Comparison of ENCODE assay signal across 8 cellular contexts in genomic region chr10:68471063-68471585, GRCh38. TPM values are rescaled to one million over a fixed set of nuclear protein-coding genes. Genes with fewer than 3 reads are reported as not detected.
DNase-seq lines count a peak whose midpoint lies in the region; ATAC-seq, FAIRE-seq and TF ChIP-seq lines count a peak whose summit lies in the region.

No MANE protein-coding gene starts in this region.

- DNase-seq in CD4-positive, alpha-beta T cell = no peak
- no peak for DNase-seq in activated naive CD8-positive, alpha-beta T cell treated with anti-CD3 and anti-CD28 coated beads for 36 hours
- DNase-seq in HepG2 (ENCODE audit: low spot score) = no peak
- DNase-seq in uterus = no peak
- no peak for DNase-seq in inferior parietal cortex (ENCODE audit: extremely low spot score)
- DNase-seq in OCI-M2 (lab: John Stamatoyannopoulos, UW; ENCODE audit: unreplicated experiment) = no peak

- POLR2A ChIA-PET in CD4-positive, alpha-beta T cell (lab: Charles Lee) = interaction anchor here (0.8 to 1.4 kb wide), 3 partner anchors 9 to 250 kb away, joined by 3 to 4 read pairs (median 3); partner anchors contain the start of gene CCAR1
- POLR2A ChIA-PET in HepG2 (lab: Yijun Ruan, JAX) = interaction anchor here (0.9 to 1.2 kb wide), 2 partner anchors 139 to 250 kb away, joined by 3 read pairs; partner anchors contain the start of genes CCAR1 and HNRNPH3

- H3K4me3 Mint-ChIP-seq in CD4-positive, alpha-beta T cell = peak overlapping the region; percentile 99
- peak overlapping the region; percentile 99 for H3K4me3 Mint-ChIP-seq in activated naive CD8-positive, alpha-beta T cell treated with anti-CD3 and anti-CD28 coated beads for 36 hours

- WGBS in HepG2 (ENCODE audit: low lambda C conversion rate) = under 1% methylated on average over 12 of the region's 14 CpGs

- TF ChIP-seq POLR2A in HepG2 (IDR thresholded peaks at IDR 0.05; ENCODE audit: insufficient read depth in 1 of 2, low read depth in 2 of 2, low read length in 2 of 2) = no peak
- TF ChIP-seq POLR2A in uterus (IDR thresholded peaks at IDR 0.05) = no peak

- CTCF ChIA-PET in CD4-positive, alpha-beta T cell (lab: Charles Lee) = interaction anchor here (0.9 to 1.6 kb wide), 2 partner anchors 57 to 64 kb away, joined by 3 read pairs; no protein-coding TSS in a partner anchor
- CTCF ChIA-PET in HepG2 (lab: Yijun Ruan, JAX; ENCODE audit: low intra/inter-chr PET ratio, low total read pairs) = no interaction called here

- intact Hi-C loops in CD4-positive, alpha-beta T cell (cut with DNase I, micrococcal nuclease) = loop anchor here in 1 of 2 experiments (5.0 kb wide), 1 partner anchor 59 kb away; no protein-coding TSS in a partner anchor
- intact Hi-C loops in HepG2 (cut with micrococcal nuclease; ENCODE audit: unreplicated experiment) (loop anchor here (5.0 kb wide), 1 partner anchor 91 kb away; the partner anchor contains the start of gene TET1), uterus (cut with DNase I; ENCODE audit: low total_unique reads) (no loop called here)

- in situ Hi-C loops in HepG2 (cut with HindIII; ENCODE audit: extremely low pct_ligation_motif_present, low pct_unique_long_range_greater_than_20kb) = no loop called here

- no peaks in the 10 kb centered on the region for H3K27me3 Mint-ChIP-seq in CD4-positive, alpha-beta T cell
- H3K27me3 Mint-ChIP-seq in activated naive CD8-positive, alpha-beta T cell treated with anti-CD3 and anti-CD28 coated beads for 36 hours = peaks cover 3% of the 10 kb centered on the region

- peaks cover 17% of the 10 kb centered on the region for H3K4me1 Mint-ChIP-seq in CD4-positive, alpha-beta T cell (ENCODE audit: low read depth)
- H3K4me1 Mint-ChIP-seq in activated naive CD8-positive, alpha-beta T cell treated with anti-CD3 and anti-CD28 coated beads for 36 hours = peaks cover 17% of the 10 kb centered on the region

- peak overlapping the region; percentile 69 for H3K4me2 ChIP-seq in HepG2 (ENCODE audit: low read depth, low read length)

- H3K36me3 ChIP-seq in HepG2 (replicated peaks in 1 of 2; ENCODE audit: control insufficient read depth in 1 of 2, insufficient read depth in 2 of 2, low read length in 2 of 2) = peaks cover 0 to 17% of the 10 kb centered on the region in 2 experiments; a peak in 1 of 5 replicates
- no peaks in the 10 kb centered on the region for H3K36me3 ChIP-seq in uterus

- BruUV-seq in HepG2 (replicated peaks; lab: Mats Ljungman, UMichigan) = TSS peak; percentile 76

- H3K4me1 ChIP-seq in HepG2 (ENCODE audit: insufficient read depth, low read length) (peaks cover 17% of the 10 kb centered on the region), uterus (peaks cover 0 to 6% of the 10 kb centered on the region in 2 donors)

- no peaks in the 10 kb centered on the region for H3K9me3 Mint-ChIP-seq in CD4-positive, alpha-beta T cell
- H3K9me3 Mint-ChIP-seq in activated naive CD8-positive, alpha-beta T cell treated with anti-CD3 and anti-CD28 coated beads for 36 hours = no peaks in the 10 kb centered on the region

- H3K36me3 Mint-ChIP-seq in CD4-positive, alpha-beta T cell (ENCODE audit: low read depth) = peaks cover 5% of the 10 kb centered on the region
- H3K36me3 Mint-ChIP-seq in activated naive CD8-positive, alpha-beta T cell treated with anti-CD3 and anti-CD28 coated beads for 36 hours = peaks cover 25% of the 10 kb centered on the region

- TF ChIP-seq EP300 in HepG2 (IDR thresholded peaks at IDR 0.05; ENCODE audit: low read depth in 2 of 2, low read length in 2 of 2) (no peak), HepG2 (CRISPR knock-in tag; IDR thresholded peaks at IDR 0.05; ENCODE audit: borderline replicate concordance) (no peak)

- H3K27ac Mint-ChIP-seq in CD4-positive, alpha-beta T cell = peak overlapping the region; percentile 56
- peak overlapping the region; percentile 97 for H3K27ac Mint-ChIP-seq in activated naive CD8-positive, alpha-beta T cell treated with anti-CD3 and anti-CD28 coated beads for 36 hours

- FAIRE-seq in HepG2 (lab: Jason Lieb, UNC) = peak; percentile 28

- H3K9me3 ChIP-seq in CD4-positive, alpha-beta T cell (ENCODE audit: control insufficient read depth, low read length) = no peaks in the 10 kb centered on the region
- no peaks in the 10 kb centered on the region for H3K9me3 ChIP-seq in HepG2 (ENCODE audit: low read length)
- H3K9me3 ChIP-seq in uterus = no peaks in the 10 kb centered on the region

- no peak for TF ChIP-seq RAD21 in HepG2 (CRISPR knock-in tag; IDR thresholded peaks at IDR 0.05)

- no peaks in the 10 kb centered on the region for H3K27me3 ChIP-seq in CD4-positive, alpha-beta T cell (ENCODE audit: control insufficient read depth, insufficient read depth, low read length)
- no peaks in the 10 kb centered on the region for H3K27me3 ChIP-seq in HepG2 (ENCODE audit: control insufficient read depth in 1 of 2, insufficient read depth in 2 of 2, low read length in 2 of 2)
- no peaks in the 10 kb centered on the region for H3K27me3 ChIP-seq in uterus

- H3K4me3 ChIP-seq in HepG2 (replicated peaks in 1 of 3; ENCODE audit: insufficient read depth in 1 of 3, low read depth in 2 of 3, low read length in 3 of 3) (peak overlapping the region; percentile 80 to 84 (median 83)), uterus (peak overlapping the region; percentile 53 to 55)

- H3K79me2 ChIP-seq in HepG2 (ENCODE audit: insufficient read depth, low read length) = peaks cover 20% of the 10 kb centered on the region

- H4K20me1 ChIP-seq in HepG2 (ENCODE audit: insufficient read depth, low read length) = no peaks in the 10 kb centered on the region

- H3K9ac ChIP-seq in HepG2 (ENCODE audit: insufficient read depth, low read depth, low read length) = peak overlapping the region; percentile 71

- ATAC-seq in CD4-positive, alpha-beta T cell (ENCODE audit: poor library complexity) = no peak
- ATAC-seq in HG03064 (IDR thresholded peaks at IDR 0.05; ENCODE audit: low read depth, unreplicated experiment) (peak; percentile 6), HepG2 (peak; percentile 33), HG02759 (IDR thresholded peaks at IDR 0.05; ENCODE audit: unreplicated experiment) (no peak)

- no peak for TF ChIP-seq CTCF in CD4-positive, alpha-beta T cell (IDR thresholded peaks at IDR 0.05)
- TF ChIP-seq CTCF in HepG2 (CRISPR knock-in tag; IDR thresholded peaks at IDR 0.05) = no peak
- TF ChIP-seq CTCF in uterus (IDR thresholded peaks at IDR 0.05) = no peak

- H3K27ac ChIP-seq in CD4-positive, alpha-beta T cell (ENCODE audit: low read depth, low read length) = no peak overlapping the region
- H3K27ac ChIP-seq in HepG2 (ENCODE audit: extremely low read length, insufficient read depth, low read length) = peak overlapping the region; percentile 83
- peak overlapping the region in 1 of 2 donors; percentile 60 for H3K27ac ChIP-seq in uterus

- peak overlapping the region; percentile 32 for H2AFZ ChIP-seq in HepG2 (ENCODE audit: low read length)

RNA-seq across cellular contexts. Expression of gene DNA2, which starts 0.6 kb away (rescaled TPM):
- total RNA-seq in CD4-positive, alpha-beta T cell = 1 to 10 TPM; 3.7 to 5.7 TPM
- total RNA-seq in activated naive CD8-positive, alpha-beta T cell treated with anti-CD3 and anti-CD28 coated beads for 36 hours = 10 to 100 TPM; 44.5 to 51.4 TPM
- total RNA-seq in HepG2 (2016; rRNA removed; fragmentation: Illumina TruSeq; extraction: Trizol) (27.3 and 34.6 TPM in 2 replicates), uterus (10 to 100 TPM in 1 of 4 donors, 1 to 10 TPM in 1, under 1 TPM in 2; under 0.01 to 20.7 (median 3.7) TPM)
- total RNA-seq in HepG2 (2016; cell fraction: cytosol; rRNA removed; fragmentation: Illumina TruSeq; extraction: Trizol; ENCODE audit: low read depth) = 48.8 and 50.9 TPM in 2 replicates
- 24.8 and 29.9 TPM in 2 replicates for total RNA-seq in HepG2 (2016; cell fraction: insoluble cytoplasmic fraction; rRNA removed; fragmentation: Illumina TruSeq; extraction: Trizol)
- 23.3 and 30.7 TPM in 2 replicates for total RNA-seq in HepG2 (2016; cell fraction: membrane; rRNA removed; fragmentation: Illumina TruSeq; extraction: Trizol)
- 26.5 and 27.7 TPM in 2 replicates for total RNA-seq in HepG2 (2016; cell fraction: nucleus; rRNA removed; fragmentation: Illumina TruSeq; extraction: Trizol)
- polyA plus RNA-seq in HepG2 (2011; rRNA removed) = 3.3 and 4.8 TPM in 2 replicates
- polyA plus RNA-seq in HepG2 (2011; cell fraction: cytosol; rRNA removed) = 1.5 and 2.0 TPM in 2 replicates
- polyA plus RNA-seq in HepG2 (2011; cell fraction: nucleus; rRNA removed) = 4.2 and 6.5 TPM in 2 replicates
- polyA plus RNA-seq in HepG2 (2012) = 2.7 and 5.2 TPM in 2 replicates
- 0.80 and 1.0 TPM in 2 replicates for polyA plus RNA-seq in HepG2 (2016; cell fraction: cytosol; fragmentation: Illumina TruSeq; extraction: Trizol; ENCODE audit: low read depth)
- polyA plus RNA-seq in HepG2 (2016; cell fraction: insoluble cytoplasmic fraction; fragmentation: Illumina TruSeq; extraction: Trizol; ENCODE audit: low read depth) = 17.5 and 17.6 TPM in 2 replicates
- 1.9 and 3.0 TPM in 2 replicates for polyA plus RNA-seq in HepG2 (2016; cell fraction: membrane; fragmentation: Illumina TruSeq; extraction: Trizol; ENCODE audit: low read depth)
- polyA plus RNA-seq in HepG2 (2016; cell fraction: nucleus; fragmentation: Illumina TruSeq; extraction: Trizol; ENCODE audit: insufficient read depth, low read depth) = 24.2 and 24.3 TPM in 2 replicates
- polyA minus RNA-seq in HepG2 (2011; rRNA and poly(A)+ RNA removed; ENCODE audit: low replicate concordance) = 1.7 and 3.5 TPM in 2 replicates
- 3.5 and 4.4 TPM in 2 replicates for polyA minus RNA-seq in HepG2 (2011; cell fraction: cytosol; rRNA and poly(A)+ RNA removed)
- polyA minus RNA-seq in HepG2 (2011; cell fraction: nucleus; rRNA and poly(A)+ RNA removed) = 13.1 and 13.6 TPM in 2 replicates

RNA-seq across cellular contexts. Expression of gene SLC25A16, which starts 56.2 kb away (rescaled TPM):
- 10 to 100 TPM; 28.2 to 29.3 TPM for total RNA-seq in CD4-positive, alpha-beta T cell
- 10 to 100 TPM; 13.2 to 13.7 TPM for total RNA-seq in activated naive CD8-positive, alpha-beta T cell treated with anti-CD3 and anti-CD28 coated beads for 36 hours
- total RNA-seq in HepG2 (2016; rRNA removed; fragmentation: Illumina TruSeq; extraction: Trizol) = 13.9 and 15.5 TPM in 2 replicates
- total RNA-seq in HepG2 (2016; cell fraction: cytosol; rRNA removed; fragmentation: Illumina TruSeq; extraction: Trizol; ENCODE audit: low read depth) = 42.6 and 46.8 TPM in 2 replicates
- total RNA-seq in HepG2 (2016; cell fraction: insoluble cytoplasmic fraction; rRNA removed; fragmentation: Illumina TruSeq; extraction: Trizol) = 11.2 and 13.5 TPM in 2 replicates
- total RNA-seq in HepG2 (2016; cell fraction: membrane; rRNA removed; fragmentation: Illumina TruSeq; extraction: Trizol) = 15.6 and 17.9 TPM in 2 replicates
- 17.7 and 19.1 TPM in 2 replicates for total RNA-seq in HepG2 (2016; cell fraction: nucleus; rRNA removed; fragmentation: Illumina TruSeq; extraction: Trizol)
- 7.8 and 9.9 TPM in 2 replicates for polyA plus RNA-seq in HepG2 (2011; rRNA removed)
- 2.4 and 3.5 TPM in 2 replicates for polyA plus RNA-seq in HepG2 (2011; cell fraction: cytosol; rRNA removed)
- polyA plus RNA-seq in HepG2 (2011; cell fraction: nucleus; rRNA removed) = 11.1 and 15.8 TPM in 2 replicates
- 5.6 and 8.4 TPM in 2 replicates for polyA plus RNA-seq in HepG2 (2012)
- 4.3 and 4.4 TPM in 2 replicates for polyA plus RNA-seq in HepG2 (2016; cell fraction: cytosol; fragmentation: Illumina TruSeq; extraction: Trizol; ENCODE audit: low read depth)
- polyA plus RNA-seq in HepG2 (2016; cell fraction: insoluble cytoplasmic fraction; fragmentation: Illumina TruSeq; extraction: Trizol; ENCODE audit: low read depth) = 8.9 and 9.4 TPM in 2 replicates
- polyA plus RNA-seq in HepG2 (2016; cell fraction: membrane; fragmentation: Illumina TruSeq; extraction: Trizol; ENCODE audit: low read depth) = 7.3 TPM in 2 replicates
- polyA plus RNA-seq in HepG2 (2016; cell fraction: nucleus; fragmentation: Illumina TruSeq; extraction: Trizol; ENCODE audit: insufficient read depth, low read depth) = 35.4 and 42.3 TPM in 2 replicates
- polyA minus RNA-seq in HepG2 (2011; rRNA and poly(A)+ RNA removed; ENCODE audit: low replicate concordance) = 12.3 and 16.9 TPM in 2 replicates
- polyA minus RNA-seq in HepG2 (2011; cell fraction: cytosol; rRNA and poly(A)+ RNA removed) = 6.4 and 9.0 TPM in 2 replicates
- 9.4 and 17.0 TPM in 2 replicates for polyA minus RNA-seq in HepG2 (2011; cell fraction: nucleus; rRNA and poly(A)+ RNA removed)
- total RNA-seq in uterus = 100 to 1,000 TPM in 1 of 4 donors, 10 to 100 TPM in 3; 22.9 to 345 (median 33.1) TPM

Comparison
In these comparisons a context has a peak if more than half of its experiments do, and no peak if none do; other contexts are left out.
1. ATAC-seq: peak in HG03064 (single experiment) and HepG2 (single experiment); none in CD4-positive, alpha-beta T cell (single experiment) and HG02759 (single experiment).